ENCODE assay signal across 8 cellular contexts in the genomic region with DNA sequence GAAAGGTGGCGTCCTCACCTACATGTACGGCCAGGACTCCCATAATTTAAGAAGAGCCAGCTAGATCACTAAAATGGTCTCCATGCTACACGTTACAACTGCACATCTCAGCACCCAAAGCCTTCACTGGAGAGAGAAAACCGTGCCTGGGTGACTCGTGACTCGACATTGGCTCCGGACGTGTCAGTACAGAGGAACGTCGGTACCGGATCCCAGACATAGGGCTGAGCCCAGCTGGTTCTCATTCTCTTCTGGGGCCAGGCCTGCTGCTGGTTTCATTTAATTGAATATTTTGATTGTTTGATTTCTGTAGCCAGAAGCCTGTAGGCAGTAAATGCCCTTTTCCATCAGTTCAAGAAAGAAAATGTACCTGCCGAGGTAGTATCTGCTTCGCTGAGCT.
DNase-seq lines count a peak whose midpoint lies in the region; ATAC-seq lines count a peak whose summit lies in the region.

No MANE protein-coding gene starts in this region.

- DNase-seq in cerebellum (ENCODE audit: low spot score), result peak; percentile 14
- peak; percentile 63 for DNase-seq in sciatic nerve (ENCODE audit: low spot score)
- no peak for DNase-seq in NCI-H446 (lab: John Stamatoyannopoulos, UW)
- no peak for DNase-seq in NCI-H345 (lab: John Stamatoyannopoulos, UW)
- no peak for DNase-seq in KG1 (lab: John Stamatoyannopoulos, UW)
- no peak for DNase-seq in cerebellar cortex (ENCODE audit: low spot score)

- intact Hi-C loops in sciatic nerve (cut with DNase I), result no loop called here

- peak; percentile 15 for ATAC-seq in GM18498 (IDR thresholded peaks at IDR 0.05; ENCODE audit: unreplicated experiment)
- ATAC-seq in HG03103 (IDR thresholded peaks at IDR 0.05; ENCODE audit: low read depth, unreplicated experiment), result peak; percentile 10
- ATAC-seq in sciatic nerve, result peak; percentile 78

Comparison
In these comparisons a context has a peak if more than half of its experiments do, and no peak if none do; other contexts are left out.
1. ATAC-seq: peak in every context shown above with its lines; median percentile 78 in sciatic nerve; 15 in GM18498; 10 in HG03103.
2. DNase-seq: peak in cerebellum (single experiment) and sciatic nerve (single experiment); none in NCI-H446 (0 of 2), NCI-H345 (single experiment), KG1 (single experiment) and cerebellar cortex (single experiment).